In the genomic region with DNA sequence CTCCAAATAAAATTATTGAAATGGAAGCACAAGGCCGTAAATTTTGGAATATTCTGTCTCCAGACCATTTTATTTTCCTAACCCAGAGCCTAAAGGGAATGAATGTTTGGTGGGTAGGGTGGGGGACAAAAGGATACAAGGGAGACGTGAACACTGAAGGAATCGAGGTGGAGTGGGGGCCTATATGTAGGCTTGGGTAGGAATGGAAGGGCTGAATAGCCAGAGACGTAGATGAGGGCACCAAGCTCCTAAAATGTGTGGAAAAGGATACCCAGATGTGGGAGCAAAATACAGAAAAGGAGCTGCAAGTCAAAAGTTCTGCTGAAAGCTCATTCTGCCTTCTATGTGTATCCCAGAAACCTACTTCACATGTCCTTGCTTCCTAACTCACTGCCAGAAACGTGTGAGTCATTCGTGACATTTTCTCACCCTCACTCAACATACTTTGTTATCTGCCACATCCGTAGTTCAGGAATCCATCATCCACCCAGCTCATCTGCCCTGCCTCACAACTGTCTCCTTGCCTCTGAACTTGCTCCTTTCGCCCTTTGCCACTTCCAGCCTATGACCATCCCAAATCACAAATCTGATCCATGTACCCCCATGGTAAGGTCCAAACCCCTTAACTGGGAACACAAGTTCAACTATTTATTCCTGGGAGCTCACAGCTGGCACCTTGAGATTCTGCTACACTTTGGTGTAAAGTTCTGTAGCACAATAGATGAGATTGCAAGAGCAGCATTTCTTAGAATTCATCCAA, we compare ENCODE assay signal across 13 cellular contexts.
DNase-seq lines count a peak whose midpoint lies in the region; ATAC-seq and TF ChIP-seq lines count a peak whose summit lies in the region.
"Had no signal": no experiment of that assay in that cellular context is flagged by ENCODE, and none has a peak within 500 bp of the region (broad histone marks: within the 10 kb centered on the region; RNA-seq: fewer than 3 reads in every experiment).

No MANE protein-coding gene starts in this region.

- no peaks in the 10 kb centered on the region for H3K9me3 Mint-ChIP-seq in naive thymus-derived CD4-positive, alpha-beta T cell
- no peaks in the 10 kb centered on the region for H3K9me3 Mint-ChIP-seq in stimulated activated naive B cell treated with anti-CD40 and anti-IgM and Interleukin-4, amounts not matched to agents 10 μg/mL and 1 μg/mL and 100 μg/mL, for 72 hours

- in situ Hi-C loops in brain microvascular endothelial cell (cut with HindIII; ENCODE audit: low pct_ligation_motif_present, low sequenced_read_pairs), result no loop called here

- H3K36me3 ChIP-seq in left ventricle myocardium inferior (no peaks in the 10 kb centered on the region), brain microvascular endothelial cell (replicated peaks) (no peaks in the 10 kb centered on the region)
- no peaks in the 10 kb centered on the region for H3K36me3 ChIP-seq in naive thymus-derived CD4-positive, alpha-beta T cell (ENCODE audit: control insufficient read depth in 2 of 3, insufficient read depth in 3 of 3, low read length in 3 of 3)

- POLR2A ChIA-PET in naive thymus-derived CD4-positive, alpha-beta T cell (lab: Charles Lee), result no interaction called here

- intact Hi-C loops in Right ventricle myocardium inferior (cut with DNase I) (loop anchor here (10.0 kb wide), 1 partner anchor 138 kb away; no protein-coding TSS in a partner anchor), left ventricle myocardium inferior (cut with micrococcal nuclease) (no loop called here)
- intact Hi-C loops in naive thymus-derived CD4-positive, alpha-beta T cell (cut with micrococcal nuclease), result no loop called here

- CTCF ChIA-PET in naive thymus-derived CD4-positive, alpha-beta T cell (lab: Charles Lee), result interaction anchor here (0.8 to 1.5 kb wide), 2 partner anchors 11 to 27 kb away, joined by 3 to 7 read pairs; no protein-coding TSS in a partner anchor

- TF ChIP-seq CTCF in left ventricle myocardium inferior (IDR thresholded peaks at IDR 0.05; ENCODE audit: borderline replicate concordance), result no peak
- TF ChIP-seq CTCF in brain microvascular endothelial cell (IDR thresholded peaks at IDR 0.05; ENCODE audit: low read depth, low read length, missing control alignments), result no peak

- ATAC-seq in Right ventricle myocardium inferior (peak; percentile 59), GM21576 (IDR thresholded peaks at IDR 0.05; ENCODE audit: unreplicated experiment) (no peak), HG02763 (IDR thresholded peaks at IDR 0.05; ENCODE audit: unreplicated experiment) (no peak)
- no peak for ATAC-seq in naive thymus-derived CD4-positive, alpha-beta T cell
- ATAC-seq in stimulated activated naive B cell treated with anti-CD40 and anti-IgM and Interleukin-4, amounts not matched to agents 10 μg/mL and 1 μg/mL and 100 μg/mL, for 72 hours (replicated peaks), result no peak

- H3K27me3 Mint-ChIP-seq in naive thymus-derived CD4-positive, alpha-beta T cell, result no peaks in the 10 kb centered on the region
- no peaks in the 10 kb centered on the region for H3K27me3 Mint-ChIP-seq in stimulated activated naive B cell treated with anti-CD40 and anti-IgM and Interleukin-4, amounts not matched to agents 10 μg/mL and 1 μg/mL and 100 μg/mL, for 72 hours

- H3K27me3 ChIP-seq in left ventricle myocardium inferior (ENCODE audit: low read depth) (no peaks in the 10 kb centered on the region), brain microvascular endothelial cell (replicated peaks) (no peaks in the 10 kb centered on the region)
- H3K27me3 ChIP-seq in naive thymus-derived CD4-positive, alpha-beta T cell (ENCODE audit: control insufficient read depth in 2 of 2, insufficient read depth in 2 of 2, low read length in 2 of 2), result no peaks in the 10 kb centered on the region

- DNase-seq in Right ventricle myocardium inferior (ENCODE audit: missing footprints) (no peak), left ventricle myocardium inferior (no peak), brain microvascular endothelial cell (peak; percentile 98), iPS-NIHi7 (ENCODE audit: extremely low spot score) (peak; percentile 26)
- DNase-seq in naive thymus-derived CD4-positive, alpha-beta T cell, result no peak
- DNase-seq in stimulated activated naive B cell treated with anti-CD40 and anti-IgM and Interleukin-4, amounts not matched to agents 10 μg/mL and 1 μg/mL and 100 μg/mL, for 72 hours, result no peak
- DNase-seq: activated T-cell treated with anti-CD3 and anti-CD28 coated beads for 4 hours, AML-193, MV-4-11, NCI-H82, T-helper 9 cell had no signal

- H3K27ac Mint-ChIP-seq in naive thymus-derived CD4-positive, alpha-beta T cell, result no peak overlapping the region
- no peak overlapping the region for H3K27ac Mint-ChIP-seq in stimulated activated naive B cell treated with anti-CD40 and anti-IgM and Interleukin-4, amounts not matched to agents 10 μg/mL and 1 μg/mL and 100 μg/mL, for 72 hours

- no peaks in the 10 kb centered on the region for H3K9me3 ChIP-seq in left ventricle myocardium inferior (replicated peaks)
- H3K9me3 ChIP-seq in naive thymus-derived CD4-positive, alpha-beta T cell (ENCODE audit: control insufficient read depth in 2 of 3, low read length in 3 of 3), result no peaks in the 10 kb centered on the region

- peaks cover 13% of the 10 kb centered on the region for H3K4me1 ChIP-seq in left ventricle myocardium inferior
- no peaks in the 10 kb centered on the region for H3K4me1 ChIP-seq in naive thymus-derived CD4-positive, alpha-beta T cell (ENCODE audit: control insufficient read depth in 2 of 2, insufficient read depth in 2 of 2, low read length in 2 of 2)

- peaks cover 0 to 20% (median 0%) of the 10 kb centered on the region in 5 donors for H3K36me3 Mint-ChIP-seq in naive thymus-derived CD4-positive, alpha-beta T cell
- H3K36me3 Mint-ChIP-seq in stimulated activated naive B cell treated with anti-CD40 and anti-IgM and Interleukin-4, amounts not matched to agents 10 μg/mL and 1 μg/mL and 100 μg/mL, for 72 hours, result peaks cover 3 to 4% of the 10 kb centered on the region in 2 donors

- H3K4me3 Mint-ChIP-seq in naive thymus-derived CD4-positive, alpha-beta T cell, result no peak overlapping the region
- no peak overlapping the region for H3K4me3 Mint-ChIP-seq in stimulated activated naive B cell treated with anti-CD40 and anti-IgM and Interleukin-4, amounts not matched to agents 10 μg/mL and 1 μg/mL and 100 μg/mL, for 72 hours

- no peaks in the 10 kb centered on the region for H3K4me1 Mint-ChIP-seq in naive thymus-derived CD4-positive, alpha-beta T cell
- H3K4me1 Mint-ChIP-seq in stimulated activated naive B cell treated with anti-CD40 and anti-IgM and Interleukin-4, amounts not matched to agents 10 μg/mL and 1 μg/mL and 100 μg/mL, for 72 hours, result peaks cover 0 to 3% of the 10 kb centered on the region in 2 donors

- no peak overlapping the region for H3K27ac ChIP-seq in left ventricle myocardium inferior (replicated peaks)
- H3K27ac ChIP-seq in brain microvascular endothelial cell, result peak overlapping the region; percentile 99
- no peak overlapping the region for H3K27ac ChIP-seq in naive thymus-derived CD4-positive, alpha-beta T cell (ENCODE audit: low read depth, low read length)

- H3K4me3 ChIP-seq in left ventricle myocardium inferior (no peak overlapping the region), brain microvascular endothelial cell (ENCODE audit: low read depth, low read length) (no peak overlapping the region)
- H3K4me3 ChIP-seq in naive thymus-derived CD4-positive, alpha-beta T cell (ENCODE audit: low read length), result no peak overlapping the region

Comparison
In these comparisons a context has a peak if more than half of its experiments do, and no peak if none do; other contexts are left out.
1. DNase-seq: peak in brain microvascular endothelial cell (single experiment) and iPS-NIHi7 (single experiment); none in Right ventricle myocardium inferior (single experiment), left ventricle myocardium inferior (single experiment), naive thymus-derived CD4-positive, alpha-beta T cell (0 of 9) and stimulated activated naive B cell treated with anti-CD40 and anti-IgM and Interleukin-4, amounts not matched to agents 10 μg/mL and 1 μg/mL and 100 μg/mL, for 72 hours (single experiment).